In the genomic region with DNA sequence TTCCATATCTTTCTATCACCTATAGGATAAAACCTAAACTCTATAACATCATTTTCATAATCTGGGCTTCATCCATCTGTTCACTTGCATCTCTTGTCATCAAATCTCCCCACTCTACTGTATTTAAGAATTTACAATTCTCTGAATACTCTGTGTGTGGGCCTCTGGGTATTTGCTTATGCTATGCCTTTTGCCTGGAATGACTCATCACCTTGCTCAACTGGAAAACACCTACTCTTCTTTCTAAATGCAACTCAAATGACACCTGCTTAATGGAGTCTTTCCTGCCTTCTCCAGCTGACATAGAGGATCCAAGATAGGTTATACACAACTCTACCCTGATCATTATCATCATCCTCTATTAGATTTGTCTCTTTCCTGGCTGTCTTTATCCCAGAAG, we compare ENCODE assay signal across 10 cellular contexts.
A peak's percentile ranks its signal among the peaks of the same experiment; 100 is the strongest.
DNase-seq lines count a peak whose midpoint lies in the region; ATAC-seq and TF ChIP-seq lines count a peak whose summit lies in the region.
"Had no signal": no experiment of that assay in that cellular context is flagged by ENCODE, and none has a peak within 500 bp of the region (broad histone marks: within the 10 kb centered on the region; RNA-seq: fewer than 3 reads in every experiment).

No MANE protein-coding gene starts in this region.

- no peak for TF ChIP-seq RAD21 in liver (IDR thresholded peaks at IDR 0.05)

- no peak for TF ChIP-seq CTCF in liver (IDR thresholded peaks at IDR 0.05; ENCODE audit: low read depth, low read length, missing input control)

- H3K9ac ChIP-seq in liver (ENCODE audit: low read depth in 1 of 2, low read length in 2 of 2) = no peak overlapping the region
- H3K9ac ChIP-seq: parathyroid adenoma had no signal

- H3K27me3 ChIP-seq in liver (ENCODE audit: control insufficient read depth in 4 of 4, insufficient read depth in 4 of 4, low read length in 3 of 4) = no peaks in the 10 kb centered on the region

- peak; percentile 47 for DNase-seq in M059J (ENCODE audit: low read depth)
- no peak for DNase-seq in DMS153 (lab: John Stamatoyannopoulos, UW)
- DNase-seq in DMS 273 treated with DMSO at 0.1 percent for 48 hours (lab: John Stamatoyannopoulos, UW) = no peak
- no peak for DNase-seq in SKM-1 (lab: John Stamatoyannopoulos, UW; ENCODE audit: unreplicated experiment)
- no peak for DNase-seq in DMS79 (lab: John Stamatoyannopoulos, UW)
- DNase-seq: NK-92 treated with Interleukin-12 subunit alpha and Interleukin-12 subunit beta, amount 100 ng/mL, for 24 hours had no signal

- no peaks in the 10 kb centered on the region for H3K9me3 ChIP-seq in liver (ENCODE audit: control insufficient read depth in 4 of 4, low read length in 3 of 4)

- H3K36me3 ChIP-seq in liver (ENCODE audit: control insufficient read depth in 4 of 4, insufficient read depth in 3 of 4, low read depth in 1 of 4, low read length in 3 of 4) = no peaks in the 10 kb centered on the region

- ATAC-seq in GM18873 (IDR thresholded peaks at IDR 0.05; ENCODE audit: low FRiP score, unreplicated experiment) (peak; percentile 96), HG02610 (IDR thresholded peaks at IDR 0.05; ENCODE audit: unreplicated experiment) (peak; percentile 98)

- H3K4me3 ChIP-seq in liver (ENCODE audit: low read depth in 1 of 3, low read length in 3 of 3) = no peak overlapping the region

- peaks cover 0 to 6% (median 0%) of the 10 kb centered on the region in 4 donors for H3K4me1 ChIP-seq in liver (ENCODE audit: control insufficient read depth in 4 of 4, insufficient read depth in 4 of 4, low read length in 3 of 4)
- H3K4me1 ChIP-seq: parathyroid adenoma had no signal

- no peak overlapping the region for H3K27ac ChIP-seq in liver (ENCODE audit: low read depth in 1 of 2, low read length in 2 of 2)
- H3K27ac ChIP-seq: parathyroid adenoma had no signal

TF ChIP-seq in liver, 16 proteins besides CTCF, POLR2A, EP300 and RAD21:
- TF ChIP-seq, protein P1, sequence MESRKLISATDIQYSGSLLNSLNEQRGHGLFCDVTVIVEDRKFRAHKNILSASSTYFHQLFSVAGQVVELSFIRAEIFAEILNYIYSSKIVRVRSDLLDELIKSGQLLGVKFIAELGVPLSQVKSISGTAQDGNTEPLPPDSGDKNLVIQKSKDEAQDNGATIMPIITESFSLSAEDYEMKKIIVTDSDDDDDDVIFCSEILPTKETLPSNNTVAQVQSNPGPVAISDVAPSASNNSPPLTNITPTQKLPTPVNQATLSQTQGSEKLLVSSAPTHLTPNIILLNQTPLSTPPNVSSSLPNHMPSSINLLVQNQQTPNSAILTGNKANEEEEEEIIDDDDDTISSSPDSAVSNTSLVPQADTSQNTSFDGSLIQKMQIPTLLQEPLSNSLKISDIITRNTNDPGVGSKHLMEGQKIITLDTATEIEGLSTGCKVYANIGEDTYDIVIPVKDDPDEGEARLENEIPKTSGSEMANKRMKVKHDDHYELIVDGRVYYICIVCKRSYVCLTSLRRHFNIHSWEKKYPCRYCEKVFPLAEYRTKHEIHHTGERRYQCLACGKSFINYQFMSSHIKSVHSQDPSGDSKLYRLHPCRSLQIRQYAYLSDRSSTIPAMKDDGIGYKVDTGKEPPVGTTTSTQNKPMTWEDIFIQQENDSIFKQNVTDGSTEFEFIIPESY (IDR thresholded peaks at IDR 0.05) = no peak
- TF ChIP-seq GABPA (IDR thresholded peaks at IDR 0.05 in 1 of 2, conservative IDR thresholded peaks at IDR 0.05 in 1 of 2) (no peak), HNF4A (conservative IDR thresholded peaks at IDR 0.05) (no peak), TAF1 (conservative IDR thresholded peaks at IDR 0.05) (no peak), JUND (IDR thresholded peaks at IDR 0.05) (peak; percentile 57 to 93), SP1 (IDR thresholded peaks at IDR 0.05) (no peak), YY1 (IDR thresholded peaks at IDR 0.05) (no peak), NR2F2 (IDR thresholded peaks at IDR 0.05) (no peak), FOXA2 (IDR thresholded peaks at IDR 0.05) (no peak), HNF4G (IDR thresholded peaks at IDR 0.05) (no peak), REST (IDR thresholded peaks at IDR 0.05) (no peak)
- TF ChIP-seq, protein P2, sequence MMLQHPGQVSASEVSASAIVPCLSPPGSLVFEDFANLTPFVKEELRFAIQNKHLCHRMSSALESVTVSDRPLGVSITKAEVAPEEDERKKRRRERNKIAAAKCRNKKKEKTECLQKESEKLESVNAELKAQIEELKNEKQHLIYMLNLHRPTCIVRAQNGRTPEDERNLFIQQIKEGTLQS (IDR thresholded peaks at IDR 0.05) = peak; percentile 45
